ENCODE assay signal across 12 cellular contexts in genomic region chr2:130588698-130589458, GRCh38. TPM values are rescaled to one million over a fixed set of nuclear protein-coding genes. Genes with fewer than 3 reads are reported as not detected.
DNase-seq lines count a peak whose midpoint lies in the region; ATAC-seq, FAIRE-seq and TF ChIP-seq lines count a peak whose summit lies in the region.
"Not testable (repeated sequence)": the region's sequence is repeated elsewhere in the genome, so short reads cannot be mapped to it uniquely, and the experiment has no call there.
"Had no signal": no experiment of that assay in that cellular context is flagged by ENCODE, and none has a peak within 500 bp of the region (broad histone marks: within the 10 kb centered on the region; RNA-seq: fewer than 3 reads in every experiment).

No MANE protein-coding gene starts in this region.

- not testable (repeated sequence) for DNase-seq in GM18507 (ENCODE audit: extremely low spot score, insufficient read length, low read depth); RWPE2 (ENCODE audit: low spot score)
- DNase-seq in activated T-cell treated with anti-CD3 and anti-CD28 coated beads, Interleukin-2, amount 50 U/mL, for 72 hours: peak; percentile 32 to 36
- DNase-seq in left lobe of liver (ENCODE audit: low spot score): peak; percentile 15
- DNase-seq in stimulated activated CD8-positive, alpha-beta memory T cell treated with anti-CD3 and anti-CD28 coated beads, Interleukin-4, amount 100 ng/mL, for 48 hours: peak; percentile 49

- FAIRE-seq in GM18507 (lab: Jason Lieb, UNC): peak; percentile 53

- not testable (repeated sequence) for H3K27me3 Mint-ChIP-seq in activated T-cell treated with anti-CD3 and anti-CD28 coated beads, Interleukin-2, amount 50 U/mL, for 72 hours (ENCODE audit: low read depth)

- not testable (repeated sequence) for H3K9me3 ChIP-seq in RWPE2 (ENCODE audit: severe bottlenecking)

- not testable (repeated sequence) for H3K4me1 Mint-ChIP-seq in activated T-cell treated with anti-CD3 and anti-CD28 coated beads, Interleukin-2, amount 50 U/mL, for 72 hours (ENCODE audit: low read depth)

- not testable (repeated sequence) for H3K4me1 ChIP-seq in RWPE2 (ENCODE audit: insufficient read depth, poor library complexity, severe bottlenecking)

- not testable (repeated sequence) for TF ChIP-seq CTCF in RWPE2 (IDR thresholded peaks at IDR 0.05; ENCODE audit: poor library complexity, severe bottlenecking)

- H3K27ac Mint-ChIP-seq in activated T-cell treated with anti-CD3 and anti-CD28 coated beads, Interleukin-2, amount 50 U/mL, for 72 hours: not testable (repeated sequence)

- H3K36me3 Mint-ChIP-seq in activated T-cell treated with anti-CD3 and anti-CD28 coated beads, Interleukin-2, amount 50 U/mL, for 72 hours (ENCODE audit: insufficient read depth in 2 of 2): not testable (repeated sequence)

- H3K27me3 ChIP-seq in RWPE2 (ENCODE audit: insufficient read depth, poor library complexity, severe bottlenecking): not testable (repeated sequence)

- H3K36me3 ChIP-seq in RWPE2 (ENCODE audit: low read depth): not testable (repeated sequence)

- ATAC-seq in GM19452 (IDR thresholded peaks at IDR 0.05; ENCODE audit: unreplicated experiment): peak; percentile 71
- ATAC-seq in HG02642 (IDR thresholded peaks at IDR 0.05; ENCODE audit: poor library complexity, unreplicated experiment): peak; percentile 86
- ATAC-seq in HG03108 (IDR thresholded peaks at IDR 0.05; ENCODE audit: unreplicated experiment): peak; percentile 82
- peak; percentile 26; the same call in 1 of the 3 replicates for ATAC-seq in RWPE2 (ENCODE audit: low read depth)
- ATAC-seq in activated T-cell treated with anti-CD3 and anti-CD28 coated beads, Interleukin-2, amount 50 U/mL, for 72 hours (replicated peaks in 1 of 2): peak; percentile 97 to 98
- ATAC-seq in left lobe of liver: not testable (repeated sequence)

- H3K27ac ChIP-seq in RWPE2 (ENCODE audit: poor library complexity, severe bottlenecking): not testable (repeated sequence)

- H3K9me3 Mint-ChIP-seq in activated T-cell treated with anti-CD3 and anti-CD28 coated beads, Interleukin-2, amount 50 U/mL, for 72 hours: not testable (repeated sequence)

- not testable (repeated sequence) for H3K4me3 Mint-ChIP-seq in activated T-cell treated with anti-CD3 and anti-CD28 coated beads, Interleukin-2, amount 50 U/mL, for 72 hours

- H3K4me3 ChIP-seq in RWPE2 (ENCODE audit: severe bottlenecking): not testable (repeated sequence)

RNA-seq across cellular contexts. Expression of gene CFC1, which starts 10.5 kb away (rescaled TPM):
- not detected for total RNA-seq in activated T-cell treated with anti-CD3 and anti-CD28 coated beads, Interleukin-2, amount 50 U/mL, for 72 hours
- not detected for total RNA-seq in left lobe of liver
- total RNA-seq: activated CD4-positive, alpha-beta T cell treated with anti-CD3 and anti-CD28 coated beads, Interleukin-2, amount 10 ng/mL, durations not matched to agents 7 days and 5 days; CD8-positive, alpha-beta T cell had no signal

RNA-seq across cellular contexts. Expression of gene POTEJ, which starts 22.4 kb away (rescaled TPM):
- not detected for total RNA-seq in activated T-cell treated with anti-CD3 and anti-CD28 coated beads, Interleukin-2, amount 50 U/mL, for 72 hours
- total RNA-seq in left lobe of liver: not detected
- total RNA-seq: activated CD4-positive, alpha-beta T cell treated with anti-CD3 and anti-CD28 coated beads, Interleukin-2, amount 10 ng/mL, durations not matched to agents 7 days and 5 days; CD8-positive, alpha-beta T cell; H4; temporal lobe had no signal
